In genomic region chr20:2663364-2663886, GRCh38 we compare ENCODE assay signal across 8 cellular contexts. TPM values are rescaled to one million over a fixed set of nuclear protein-coding genes. Genes with fewer than 3 reads are reported as not detected.
DNase-seq lines count a peak whose midpoint lies in the region; ATAC-seq lines count a peak whose summit lies in the region.
"Had no signal": no experiment of that assay in that cellular context is flagged by ENCODE, and none has a peak within 500 bp of the region (broad histone marks: within the 10 kb centered on the region; RNA-seq: fewer than 3 reads in every experiment).

No MANE protein-coding gene starts in this region.

- no peaks in the 10 kb centered on the region for H3K9me3 Mint-ChIP-seq in activated CD8-positive, alpha-beta T cell treated with anti-CD3 and anti-CD28 coated beads, Interleukin-2, amount 10 ng/mL, durations not matched to agents 7 days and 5 days (ENCODE audit: insufficient read depth)
- no peaks in the 10 kb centered on the region for H3K9me3 Mint-ChIP-seq in stimulated activated naive B cell treated with anti-CD40 and anti-IgM and Interleukin-4, amounts not matched to agents 10 μg/mL and 1 μg/mL and 100 μg/mL, for 72 hours

- peaks cover 29% of the 10 kb centered on the region for H3K4me1 Mint-ChIP-seq in activated CD8-positive, alpha-beta T cell treated with anti-CD3 and anti-CD28 coated beads, Interleukin-2, amount 10 ng/mL, durations not matched to agents 7 days and 5 days (ENCODE audit: low read depth)
- H3K4me1 Mint-ChIP-seq in stimulated activated naive B cell treated with anti-CD40 and anti-IgM and Interleukin-4, amounts not matched to agents 10 μg/mL and 1 μg/mL and 100 μg/mL, for 72 hours, result peaks cover 14 to 26% of the 10 kb centered on the region in 2 donors

- H3K4me3 ChIP-seq in iPS-11a (ENCODE audit: low read depth, low read length), result peak overlapping the region; percentile 92

- peaks cover 2% of the 10 kb centered on the region for H3K27me3 Mint-ChIP-seq in activated CD8-positive, alpha-beta T cell treated with anti-CD3 and anti-CD28 coated beads, Interleukin-2, amount 10 ng/mL, durations not matched to agents 7 days and 5 days (ENCODE audit: low read depth)
- peaks cover 4 to 10% of the 10 kb centered on the region in 2 donors for H3K27me3 Mint-ChIP-seq in stimulated activated naive B cell treated with anti-CD40 and anti-IgM and Interleukin-4, amounts not matched to agents 10 μg/mL and 1 μg/mL and 100 μg/mL, for 72 hours

- no peak for DNase-seq in activated CD8-positive, alpha-beta T cell treated with anti-CD3 and anti-CD28 coated beads, Interleukin-2, amount 10 ng/mL, durations not matched to agents 7 days and 5 days
- no peak for DNase-seq in stimulated activated naive B cell treated with anti-CD40 and anti-IgM and Interleukin-4, amounts not matched to agents 10 μg/mL and 1 μg/mL and 100 μg/mL, for 72 hours
- DNase-seq in sciatic nerve (ENCODE audit: low spot score) (no peak), NCI-H1417 (lab: John Stamatoyannopoulos, UW) (no peak)

- CTCF ChIA-PET in activated CD8-positive, alpha-beta T cell treated with anti-CD3 and anti-CD28 coated beads, Interleukin-2, amount 10 ng/mL, durations not matched to agents 7 days and 5 days (lab: Charles Lee), result interaction anchor here (0.9 to 2.9 kb wide), 4 partner anchors 9 to 139 kb away, joined by 4 to 15 read pairs (median 4); partner anchors contain the start of gene NOP56

- intact Hi-C loops in sciatic nerve (cut with DNase I), result no loop called here

- H3K27ac Mint-ChIP-seq in activated CD8-positive, alpha-beta T cell treated with anti-CD3 and anti-CD28 coated beads, Interleukin-2, amount 10 ng/mL, durations not matched to agents 7 days and 5 days, result peak overlapping the region; percentile 99
- peak overlapping the region; percentile 96 for H3K27ac Mint-ChIP-seq in stimulated activated naive B cell treated with anti-CD40 and anti-IgM and Interleukin-4, amounts not matched to agents 10 μg/mL and 1 μg/mL and 100 μg/mL, for 72 hours

- peak; percentile 9 for ATAC-seq in HG02763 (IDR thresholded peaks at IDR 0.05; ENCODE audit: unreplicated experiment)
- ATAC-seq in activated CD8-positive, alpha-beta T cell treated with anti-CD3 and anti-CD28 coated beads, Interleukin-2, amount 10 ng/mL, durations not matched to agents 7 days and 5 days, result no peak
- no peak for ATAC-seq in stimulated activated naive B cell treated with anti-CD40 and anti-IgM and Interleukin-4, amounts not matched to agents 10 μg/mL and 1 μg/mL and 100 μg/mL, for 72 hours (replicated peaks)
- ATAC-seq in sciatic nerve, result no peak
- ATAC-seq in GM18858 (IDR thresholded peaks at IDR 0.05; ENCODE audit: unreplicated experiment), result no peak

- H3K4me3 Mint-ChIP-seq in activated CD8-positive, alpha-beta T cell treated with anti-CD3 and anti-CD28 coated beads, Interleukin-2, amount 10 ng/mL, durations not matched to agents 7 days and 5 days, result peak overlapping the region; percentile 90
- peak overlapping the region; percentile 85 for H3K4me3 Mint-ChIP-seq in stimulated activated naive B cell treated with anti-CD40 and anti-IgM and Interleukin-4, amounts not matched to agents 10 μg/mL and 1 μg/mL and 100 μg/mL, for 72 hours

- POLR2A ChIA-PET in activated CD8-positive, alpha-beta T cell treated with anti-CD3 and anti-CD28 coated beads, Interleukin-2, amount 10 ng/mL, durations not matched to agents 7 days and 5 days (lab: Charles Lee), result interaction anchor here (0.7 to 5.8 kb wide), 8 partner anchors 11 to 433 kb away, joined by 3 to 93 read pairs (median 4); partner anchors contain the start of genes NOP56 and SNRPB

- peaks cover 38% of the 10 kb centered on the region for H3K36me3 Mint-ChIP-seq in activated CD8-positive, alpha-beta T cell treated with anti-CD3 and anti-CD28 coated beads, Interleukin-2, amount 10 ng/mL, durations not matched to agents 7 days and 5 days (ENCODE audit: low read depth)
- H3K36me3 Mint-ChIP-seq in stimulated activated naive B cell treated with anti-CD40 and anti-IgM and Interleukin-4, amounts not matched to agents 10 μg/mL and 1 μg/mL and 100 μg/mL, for 72 hours, result peaks cover 29 to 31% of the 10 kb centered on the region in 2 donors

RNA-seq across cellular contexts. Expression of gene IDH3B, which starts 0.6 kb away (rescaled TPM):
- 100 to 1,000 TPM in 1 of 2 experiments, 10 to 100 TPM in 1; 99.6 to 100 TPM for total RNA-seq in activated CD8-positive, alpha-beta T cell treated with anti-CD3 and anti-CD28 coated beads, Interleukin-2, amount 10 ng/mL, durations not matched to agents 7 days and 5 days
- 67.0 TPM for total RNA-seq in sciatic nerve

RNA-seq across cellular contexts. Expression of gene NOP56, which starts 11.0 kb away (rescaled TPM):
- 100 to 1,000 TPM; 441 to 450 TPM for total RNA-seq in activated CD8-positive, alpha-beta T cell treated with anti-CD3 and anti-CD28 coated beads, Interleukin-2, amount 10 ng/mL, durations not matched to agents 7 days and 5 days
- 97.4 TPM for total RNA-seq in sciatic nerve

RNA-seq across cellular contexts. Expression of gene EBF4, which starts 29.2 kb away (rescaled TPM):
- not detected for total RNA-seq in activated CD8-positive, alpha-beta T cell treated with anti-CD3 and anti-CD28 coated beads, Interleukin-2, amount 10 ng/mL, durations not matched to agents 7 days and 5 days
- 15.3 TPM for total RNA-seq in sciatic nerve
- total RNA-seq: HT1080 had no signal

Comparison
In these comparisons a context has a peak if more than half of its experiments do, and no peak if none do; other contexts are left out.
1. RNA of gene EBF4, which starts 29.2 kb away (total RNA-seq): 15.3 TPM in sciatic nerve (single experiment); not detected in activated CD8-positive, alpha-beta T cell treated with anti-CD3 and anti-CD28 coated beads, Interleukin-2, amount 10 ng/mL, durations not matched to agents 7 days and 5 days; every median in the first group is over 10 times any median in the second.